18 cellular contexts compared by ENCODE assay signal in the genomic region with DNA sequence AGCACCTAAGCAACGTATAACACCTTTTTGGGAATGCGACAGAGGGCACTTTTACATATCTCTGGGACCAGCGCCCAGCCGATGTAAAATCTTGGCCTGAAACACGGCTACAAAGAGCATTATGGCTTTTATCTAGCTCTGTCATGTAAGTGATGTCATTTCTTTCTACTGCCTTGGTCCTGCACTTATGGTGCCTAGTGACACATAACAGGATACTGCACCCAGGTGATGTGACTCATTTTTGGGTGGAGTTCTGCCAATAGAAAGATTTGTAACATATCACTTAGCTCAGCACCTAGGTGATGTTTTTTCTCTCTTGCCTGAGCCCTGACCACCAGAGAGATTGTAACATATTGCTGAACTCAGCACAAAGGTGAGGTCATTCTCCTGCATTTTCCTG. TPM values are rescaled to one million over a fixed set of nuclear protein-coding genes. Genes with fewer than 3 reads are reported as not detected.
"Had no signal": no experiment of that assay in that cellular context is flagged by ENCODE, and none has a peak within 500 bp of the region (broad histone marks: within the 10 kb centered on the region; RNA-seq: fewer than 3 reads in every experiment).

No MANE protein-coding gene starts in this region.

RNA-seq across cellular contexts. Expression of gene BPY2, which starts 2.4 kb away (rescaled TPM):
- total RNA-seq: activated CD4-positive, alpha-beta memory T cell treated with anti-CD3 and anti-CD28 coated beads, Interleukin-2, amount 10 ng/mL, durations not matched to agents 7 days and 5 days; activated CD4-positive, alpha-beta T cell treated with anti-CD3 and anti-CD28 coated beads, Interleukin-2, amount 10 ng/mL, durations not matched to agents 7 days and 5 days; activated CD8-positive, alpha-beta memory T cell treated with anti-CD3 and anti-CD28 coated beads, Interleukin-2, amount 10 ng/mL, durations not matched to agents 7 days and 5 days; activated CD8-positive, alpha-beta T cell treated with anti-CD3 and anti-CD28 coated beads, Interleukin-2, amount 10 ng/mL, durations not matched to agents 7 days and 5 days; activated naive CD4-positive, alpha-beta T cell treated with anti-CD3 and anti-CD28 coated beads for 36 hours; activated naive CD8-positive, alpha-beta T cell treated with anti-CD3 and anti-CD28 coated beads, Interleukin-2, amount 10 ng/mL, durations not matched to agents 7 days and 5 days; adrenal gland; aorta; astrocyte; body of pancreas; breast epithelium; cardiac septum; cerebellum; T-cell; T-helper 1 cell treated with Interleukin-12 subunit alpha and Interleukin-12 subunit beta and Interleukin-4 antibody, amounts not matched to agents 30 ng/mL and 1 ng/mL, for 36 hours; T-helper 17 cell; T-helper 2 cell treated with Interferon-gamma antibody and Interleukin-4, amounts not matched to agents 100 ng/mL and 5 ng/mL, for 36 hours; WTC11 had no signal
